Comparison of ENCODE assay signal across 8 cellular contexts in genomic region chr15:62307551-62307950, GRCh38.
A peak's percentile ranks its signal among the peaks of the same experiment; 100 is the strongest.
DNase-seq lines count a peak whose midpoint lies in the region; TF ChIP-seq lines count a peak whose summit lies in the region.
"Had no signal": no experiment of that assay in that cellular context is flagged by ENCODE, and none has a peak within 500 bp of the region (broad histone marks: within the 10 kb centered on the region; RNA-seq: fewer than 3 reads in every experiment).

No MANE protein-coding gene starts in this region.

- intact Hi-C loops in cardiac septum (cut with DNase I): loop anchor here (10.0 kb wide), 1 partner anchor 433 kb away; no protein-coding TSS in a partner anchor

- H3K9me2 ChIP-seq in SK-N-SH: no peaks in the 10 kb centered on the region

- 10% methylated on average over 2 of the region's 2 CpGs for WGBS in SK-N-SH (ENCODE audit: low lambda C conversion rate)

- H3K27me3 ChIP-seq in SK-N-SH (ENCODE audit: insufficient read depth): no peaks in the 10 kb centered on the region

- peak overlapping the region; percentile 36 for H3K4me2 ChIP-seq in SK-N-SH

- H3K79me2 ChIP-seq in SK-N-SH (ENCODE audit: insufficient read depth): no peaks in the 10 kb centered on the region

- TF ChIP-seq CTCF in SK-N-SH (IDR thresholded peaks at IDR 0.05) (no peak), fibroblast of the aortic adventitia (IDR thresholded peaks at IDR 0.05; ENCODE audit: insufficient read depth, low read length) (no peak)

- H3K36me3 ChIP-seq in SK-N-SH (replicated peaks in 1 of 2; ENCODE audit: control insufficient read depth in 1 of 2, insufficient read depth in 2 of 2, low read length in 1 of 2): no peaks in the 10 kb centered on the region

- H3K4me1 ChIP-seq in SK-N-SH (ENCODE audit: control insufficient read depth in 1 of 2, insufficient read depth in 2 of 2, low read depth in 1 of 2, low read length in 1 of 2): peaks cover 3 to 15% of the 10 kb centered on the region in 2 experiments; a peak in 3 of 4 replicates

- peaks cover 17% of the 10 kb centered on the region for H3F3A ChIP-seq in SK-N-SH (replicated peaks; ENCODE audit: insufficient read depth)

- H3K9me3 ChIP-seq in SK-N-SH: 0 out of 2 replicates have a peak, but pooled peaks cover 6% of the 10 kb centered on the region

- H3K4me3 ChIP-seq in SK-N-SH (ENCODE audit: low read depth in 2 of 2, low read length in 1 of 2) (0 out of 4 replicates have a peak overlapping the region, but pooled peaks of 1 of the 2 experiments have one; percentile 17), fibroblast of the aortic adventitia (ENCODE audit: low read depth, low read length) (no peak overlapping the region)

- POLR2A ChIA-PET in SK-N-SH (lab: Yijun Ruan, JAX): no interaction called here

- peak overlapping the region; percentile 87; the same call in 1 of the 2 replicates for H2AFZ ChIP-seq in SK-N-SH (ENCODE audit: low read depth)

- CTCF ChIA-PET in SK-N-SH (lab: Yijun Ruan, JAX): interaction anchor here (0.7 to 2.7 kb wide), 55 partner anchors 9 to 1197 kb away, joined by 3 to 27 read pairs (median 5); partner anchors contain the start of genes C2CD4B and VPS13C

- peak overlapping the region; percentile 8; the same call in 1 of the 2 replicates for H3K9ac ChIP-seq in SK-N-SH

- DNase-seq in HCEC 1CT (peak; percentile 75), SK-N-SH (no peak), fibroblast of the aortic adventitia (ENCODE audit: low read depth) (peak; percentile 18), stromal cell of bone marrow (ENCODE audit: low read depth) (peak; percentile 48), cardiac septum (ENCODE audit: low spot score) (no peak), SKM-1 treated with dmso at 0.1 percent for 144 hours (lab: John Stamatoyannopoulos, UW; ENCODE audit: unreplicated experiment) (no peak)
- no peak for DNase-seq in activated naive CD4-positive, alpha-beta T cell (lab: John Stamatoyannopoulos, UW)
- DNase-seq: activated T-cell treated with anti-CD3 and anti-CD28 coated beads, Interleukin-2, amount 50 U/mL, for 1 hour had no signal

- no peaks in the 10 kb centered on the region for H4K20me1 ChIP-seq in SK-N-SH (ENCODE audit: insufficient read depth)

- TF ChIP-seq EP300 in SK-N-SH (IDR thresholded peaks at IDR 0.05; ENCODE audit: borderline replicate concordance in 1 of 2, low read depth in 1 of 2, low read length in 1 of 2): peak in 1 of 2 experiments; percentile 27; a peak in 1 of 4 replicates

- TF ChIP-seq RAD21 in SK-N-SH (IDR thresholded peaks at IDR 0.05; ENCODE audit: low read length): no peak

- peak overlapping the region in 1 of 2 experiments; percentile 61; a peak in 2 of 4 replicates for H3K27ac ChIP-seq in SK-N-SH (ENCODE audit: low read depth in 2 of 2, low read length in 1 of 2)

TF ChIP-seq in SK-N-SH, 30 proteins besides CTCF, POLR2A, EP300 and RAD21:
- no peak for TF ChIP-seq MXI1 (IDR thresholded peaks at IDR 0.05; ENCODE audit: low read depth, low read length)
- no peak for TF ChIP-seq ELF1 (IDR thresholded peaks at IDR 0.05)
- no peak for TF ChIP-seq CHD2 (IDR thresholded peaks at IDR 0.05; ENCODE audit: low read length, partially characterized antibody)
- TF ChIP-seq IRF3 (IDR thresholded peaks at IDR 0.05; ENCODE audit: low read depth, low read length): no peak
- no peak for TF ChIP-seq EZH2phosphoT487 (IDR thresholded peaks at IDR 0.05; ENCODE audit: borderline replicate concordance, low read depth)
- TF ChIP-seq SIN3A (IDR thresholded peaks at IDR 0.05; ENCODE audit: borderline replicate concordance, low read depth, low read length): no peak
- no peak for TF ChIP-seq GATA2 (CRISPR knock-in tag; IDR thresholded peaks at IDR 0.05)
- peak; percentile 57; the same call in 1 of the 2 replicates for TF ChIP-seq TCF12 (IDR thresholded peaks at IDR 0.05)
- no peak for TF ChIP-seq REST (IDR thresholded peaks at IDR 0.05; ENCODE audit: low read depth, low read length)
- TF ChIP-seq PBX3 (IDR thresholded peaks at IDR 0.05): peak; percentile 53; the same call in 1 of the 2 replicates
- no peak for TF ChIP-seq FOXJ3 (CRISPR knock-in tag; IDR thresholded peaks at IDR 0.05)
- TF ChIP-seq TEAD4 (IDR thresholded peaks at IDR 0.05; ENCODE audit: borderline replicate concordance, insufficient read depth): peak; percentile 29; the same call in 1 of the 2 replicates
- TF ChIP-seq FOSL2 (IDR thresholded peaks at IDR 0.05; ENCODE audit: borderline replicate concordance, low read depth): peak; percentile 79
- no peak for TF ChIP-seq YY1 (IDR thresholded peaks at IDR 0.05; ENCODE audit: low read depth)
- peak; percentile 30; the same call in 1 of the 2 replicates for TF ChIP-seq MAX (IDR thresholded peaks at IDR 0.05; ENCODE audit: low read depth)

Comparison
In these comparisons a context has a peak if more than half of its experiments do, and no peak if none do; other contexts are left out.
1. DNase-seq: peak in HCEC 1CT (single experiment), fibroblast of the aortic adventitia (single experiment) and stromal cell of bone marrow (single experiment); none in SK-N-SH (single experiment), activated naive CD4-positive, alpha-beta T cell (0 of 4), cardiac septum (single experiment) and SKM-1 treated with dmso at 0.1 percent for 144 hours (single experiment).